ENCODE assay signal across 22 cellular contexts in the genomic region with DNA sequence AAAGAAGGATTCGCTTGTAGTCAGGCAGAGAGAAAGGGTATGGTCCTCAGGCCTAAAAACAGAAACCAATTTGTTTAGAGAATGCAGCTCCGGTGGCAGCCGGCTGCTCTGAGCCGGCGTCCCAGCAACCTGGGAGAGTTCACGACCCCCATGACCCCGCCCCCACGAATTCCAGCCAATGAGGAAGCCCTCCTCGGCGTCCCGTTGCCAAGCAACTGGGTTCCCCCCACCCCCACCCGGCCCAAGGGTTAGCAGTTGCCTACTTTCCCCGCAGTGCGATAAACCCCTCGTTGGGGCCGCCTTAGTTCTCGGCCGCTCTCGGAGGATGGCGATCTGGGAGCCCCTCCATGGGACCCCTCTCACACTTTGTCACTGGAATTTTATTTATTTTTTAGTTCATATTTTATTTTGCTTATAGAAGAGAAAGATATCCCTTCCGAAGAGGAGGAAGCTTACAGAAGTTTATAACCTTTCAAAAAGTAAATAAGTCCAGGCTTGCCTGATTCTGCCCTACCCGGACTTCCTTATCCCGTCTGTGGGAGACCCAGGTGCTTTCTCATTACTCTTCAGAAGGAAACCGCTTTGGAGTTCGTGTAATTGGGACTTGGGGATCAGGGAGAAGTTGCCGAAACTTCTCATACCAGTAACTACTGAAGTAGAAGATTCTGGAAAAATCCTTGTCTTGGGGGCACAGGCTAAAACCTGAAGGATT. TPM values are rescaled to one million over a fixed set of nuclear protein-coding genes. Genes with fewer than 3 reads are reported as not detected.
DNase-seq lines count a peak whose midpoint lies in the region; ATAC-seq, FAIRE-seq and TF ChIP-seq lines count a peak whose summit lies in the region.
"Had no signal": no experiment of that assay in that cellular context is flagged by ENCODE, and none has a peak within 500 bp of the region (broad histone marks: within the 10 kb centered on the region; RNA-seq: fewer than 3 reads in every experiment).

A gene with protein sequence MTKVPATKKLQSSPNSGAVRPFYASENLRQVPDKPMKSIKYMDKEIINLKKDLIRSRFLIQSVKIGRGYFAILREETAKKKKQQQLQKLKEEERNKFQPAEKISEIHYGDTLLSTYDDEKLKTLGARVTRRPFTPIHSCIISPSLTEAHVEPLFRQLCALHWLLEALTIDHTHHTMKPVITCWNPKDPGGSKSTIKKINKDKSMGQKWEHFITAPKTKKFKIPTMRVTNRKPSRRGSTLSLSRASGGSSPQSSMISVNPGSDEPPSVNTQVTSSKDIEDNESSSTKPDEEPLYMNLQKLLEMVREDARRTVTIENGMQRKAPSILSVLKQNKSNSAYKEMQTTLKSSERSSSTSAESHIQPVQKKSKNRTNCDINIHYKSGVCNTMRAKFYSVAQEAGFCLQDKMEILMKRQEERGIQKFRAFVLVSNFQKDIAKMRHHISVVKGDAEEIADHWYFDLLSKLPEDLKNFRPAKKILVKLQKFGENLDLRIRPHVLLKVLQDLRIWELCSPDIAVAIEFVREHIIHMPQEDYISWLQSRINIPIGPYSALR (plus strand): TSS at position 271 of the 712 bp plus-strand sequence. CDS start 448 bp downstream, outside the sequence.

- H3K4me3 Mint-ChIP-seq in activated CD8-positive, alpha-beta T cell treated with anti-CD3 and anti-CD28 coated beads for 36 hours: no peak within 1 kb of the TSS
- H3K4me3 Mint-ChIP-seq in activated CD8-positive, alpha-beta T cell treated with anti-CD3 and anti-CD28 coated beads, Interleukin-2, amount 10 ng/mL, durations not matched to agents 7 days and 5 days: no peak within 1 kb of the TSS
- H3K4me3 Mint-ChIP-seq in type B pancreatic cell: peak within 1 kb of the TSS; percentile 65

- CTCF ChIA-PET in activated CD8-positive, alpha-beta T cell treated with anti-CD3 and anti-CD28 coated beads for 36 hours (lab: Charles Lee): no interaction called here
- CTCF ChIA-PET in activated CD8-positive, alpha-beta T cell treated with anti-CD3 and anti-CD28 coated beads, Interleukin-2, amount 10 ng/mL, durations not matched to agents 7 days and 5 days (lab: Charles Lee): no interaction called here

- peak within 1 kb of the TSS; percentile 26 for H3K4me3 ChIP-seq in bronchial epithelial cell (ENCODE audit: low read depth, low read length)
- H3K4me3 ChIP-seq: A549, Peyer's patch, psoas muscle had no signal

- H3K27ac Mint-ChIP-seq in activated CD8-positive, alpha-beta T cell treated with anti-CD3 and anti-CD28 coated beads for 36 hours: no peak within 1 kb of the TSS
- H3K27ac Mint-ChIP-seq in activated CD8-positive, alpha-beta T cell treated with anti-CD3 and anti-CD28 coated beads, Interleukin-2, amount 10 ng/mL, durations not matched to agents 7 days and 5 days: no peak within 1 kb of the TSS
- no peak within 1 kb of the TSS for H3K27ac Mint-ChIP-seq in type B pancreatic cell
- no peak within 1 kb of the TSS for H3K27ac Mint-ChIP-seq in activated naive CD4-positive, alpha-beta T cell treated with anti-CD3 and anti-CD28 coated beads, Interleukin-2, amount 50 U/mL, for 72 hours

- DNase-seq in activated CD8-positive, alpha-beta T cell treated with anti-CD3 and anti-CD28 coated beads for 36 hours: peak; percentile 1
- no peak for DNase-seq in activated CD8-positive, alpha-beta T cell treated with anti-CD3 and anti-CD28 coated beads, Interleukin-2, amount 10 ng/mL, durations not matched to agents 7 days and 5 days
- peak; percentile 71 for DNase-seq in bronchial epithelial cell (ENCODE audit: low read depth)
- peak; percentile 93 for DNase-seq in islet precursor cell
- peak; percentile 80 for DNase-seq in type B pancreatic cell (ENCODE audit: extremely low spot score, unreplicated experiment)
- no peak for DNase-seq in activated naive CD4-positive, alpha-beta T cell treated with anti-CD3 and anti-CD28 coated beads, Interleukin-2, amount 50 U/mL, for 72 hours (ENCODE audit: low spot score in 2 of 2)
- DNase-seq in AML-193 (lab: John Stamatoyannopoulos, UW): no peak
- no peak for DNase-seq in NCI-H1417 treated with DMSO at 0.1 percent for 48 hours (lab: John Stamatoyannopoulos, UW)
- DNase-seq: activated CD4-positive, CD25-positive, alpha-beta regulatory T cell; activated naive CD4-positive, alpha-beta T cell; effector CD4-positive, alpha-beta T cell; GOT3; Kasumi-1; NCI-H2029; NCI-H524 treated with DMSO at 0.1 percent for 48 hours; psoas muscle had no signal

- ATAC-seq in activated CD8-positive, alpha-beta T cell treated with anti-CD3 and anti-CD28 coated beads for 36 hours: no peak
- no peak for ATAC-seq in activated CD8-positive, alpha-beta T cell treated with anti-CD3 and anti-CD28 coated beads, Interleukin-2, amount 10 ng/mL, durations not matched to agents 7 days and 5 days
- no peak for ATAC-seq in activated naive CD4-positive, alpha-beta T cell treated with anti-CD3 and anti-CD28 coated beads, Interleukin-2, amount 50 U/mL, for 72 hours
- ATAC-seq: A549, psoas muscle had no signal

- no peaks in the 10 kb centered on the region for H3K4me1 Mint-ChIP-seq in activated CD8-positive, alpha-beta T cell treated with anti-CD3 and anti-CD28 coated beads for 36 hours (ENCODE audit: low read depth)
- H3K4me1 Mint-ChIP-seq in activated CD8-positive, alpha-beta T cell treated with anti-CD3 and anti-CD28 coated beads, Interleukin-2, amount 10 ng/mL, durations not matched to agents 7 days and 5 days (ENCODE audit: low read depth): no peaks in the 10 kb centered on the region
- H3K4me1 Mint-ChIP-seq in type B pancreatic cell (ENCODE audit: unreplicated experiment): peaks cover 25% of the 10 kb centered on the region

- peaks cover 13% of the 10 kb centered on the region for H3K27me3 Mint-ChIP-seq in activated CD8-positive, alpha-beta T cell treated with anti-CD3 and anti-CD28 coated beads for 36 hours
- peaks cover 8% of the 10 kb centered on the region for H3K27me3 Mint-ChIP-seq in activated CD8-positive, alpha-beta T cell treated with anti-CD3 and anti-CD28 coated beads, Interleukin-2, amount 10 ng/mL, durations not matched to agents 7 days and 5 days (ENCODE audit: low read depth)
- peaks cover 11% of the 10 kb centered on the region for H3K27me3 Mint-ChIP-seq in type B pancreatic cell

- H3K36me3 Mint-ChIP-seq in activated CD8-positive, alpha-beta T cell treated with anti-CD3 and anti-CD28 coated beads for 36 hours (ENCODE audit: low read depth): no peaks in the 10 kb centered on the region
- no peaks in the 10 kb centered on the region for H3K36me3 Mint-ChIP-seq in activated CD8-positive, alpha-beta T cell treated with anti-CD3 and anti-CD28 coated beads, Interleukin-2, amount 10 ng/mL, durations not matched to agents 7 days and 5 days (ENCODE audit: low read depth)
- H3K36me3 Mint-ChIP-seq in type B pancreatic cell: no peaks in the 10 kb centered on the region
- peaks cover 0 to 8% of the 10 kb centered on the region in 2 donors for H3K36me3 Mint-ChIP-seq in activated naive CD4-positive, alpha-beta T cell treated with anti-CD3 and anti-CD28 coated beads, Interleukin-2, amount 50 U/mL, for 72 hours

- no peaks in the 10 kb centered on the region for H3K27me3 ChIP-seq in bronchial epithelial cell (ENCODE audit: control insufficient read depth, insufficient read depth, low read length)
- H3K27me3 ChIP-seq: Peyer's patch, upper lobe of left lung had no signal

- no peak for FAIRE-seq in bronchial epithelial cell (lab: Jason Lieb, UNC)
- FAIRE-seq: A549, GM18507, islet of Langerhans had no signal

- intact Hi-C loops in activated CD8-positive, alpha-beta T cell treated with anti-CD3 and anti-CD28 coated beads for 36 hours (cut with micrococcal nuclease): no loop called here

- no peaks in the 10 kb centered on the region for H3K9me3 Mint-ChIP-seq in activated CD8-positive, alpha-beta T cell treated with anti-CD3 and anti-CD28 coated beads for 36 hours
- H3K9me3 Mint-ChIP-seq in activated CD8-positive, alpha-beta T cell treated with anti-CD3 and anti-CD28 coated beads, Interleukin-2, amount 10 ng/mL, durations not matched to agents 7 days and 5 days (ENCODE audit: insufficient read depth): no peaks in the 10 kb centered on the region
- H3K9me3 Mint-ChIP-seq in type B pancreatic cell: no peaks in the 10 kb centered on the region
- H3K9me3 Mint-ChIP-seq in activated naive CD4-positive, alpha-beta T cell treated with anti-CD3 and anti-CD28 coated beads, Interleukin-2, amount 50 U/mL, for 72 hours: peaks cover 0 to 7% of the 10 kb centered on the region in 2 donors

- POLR2A ChIA-PET in activated CD8-positive, alpha-beta T cell treated with anti-CD3 and anti-CD28 coated beads for 36 hours (lab: Charles Lee): no interaction called here
- POLR2A ChIA-PET in activated CD8-positive, alpha-beta T cell treated with anti-CD3 and anti-CD28 coated beads, Interleukin-2, amount 10 ng/mL, durations not matched to agents 7 days and 5 days (lab: Charles Lee): no interaction called here

- H3K36me3 ChIP-seq in bronchial epithelial cell (ENCODE audit: control insufficient read depth, insufficient read depth, low read length): no peaks in the 10 kb centered on the region
- H3K36me3 ChIP-seq: Peyer's patch, upper lobe of left lung had no signal

- no peak for TF ChIP-seq CTCF in activated CD8-positive, alpha-beta T cell treated with anti-CD3 and anti-CD28 coated beads for 36 hours (IDR thresholded peaks at IDR 0.05)
- TF ChIP-seq CTCF in bronchial epithelial cell (IDR thresholded peaks at IDR 0.05; ENCODE audit: insufficient read depth, low read length, severe bottlenecking): no peak
- no peak for TF ChIP-seq CTCF in type B pancreatic cell (conservative IDR thresholded peaks at IDR 0.05)

RNA-seq across cellular contexts. Expression of the gene that starts here (rescaled TPM):
- not detected for total RNA-seq in activated CD8-positive, alpha-beta T cell treated with anti-CD3 and anti-CD28 coated beads for 36 hours
- not detected for total RNA-seq in activated CD8-positive, alpha-beta T cell treated with anti-CD3 and anti-CD28 coated beads, Interleukin-2, amount 10 ng/mL, durations not matched to agents 7 days and 5 days
- total RNA-seq in bronchial epithelial cell: 0.26 TPM in 2 replicates
- 2.3 and 3.7 TPM in 2 replicates for total RNA-seq in type B pancreatic cell (ENCODE audit: low replicate concordance)
- total RNA-seq in activated naive CD4-positive, alpha-beta T cell treated with anti-CD3 and anti-CD28 coated beads, Interleukin-2, amount 50 U/mL, for 72 hours: not detected
- total RNA-seq: fibroblast of villous mesenchyme, psoas muscle had no signal

Comparison
In these comparisons a context has a peak if more than half of its experiments do, and no peak if none do; other contexts are left out.
1. Peak in DNase-seq in activated CD8-positive, alpha-beta T cell treated with anti-CD3 and anti-CD28 coated beads for 36 hours; RNA of the gene not detected or under 1 TPM.
2. Peak in DNase-seq and H3K4me3 ChIP-seq in bronchial epithelial cell; RNA of the gene not detected or under 1 TPM.
3. DNase-seq: peak in islet precursor cell (single experiment) and type B pancreatic cell (single experiment); none in activated CD8-positive, alpha-beta T cell treated with anti-CD3 and anti-CD28 coated beads, Interleukin-2, amount 10 ng/mL, durations not matched to agents 7 days and 5 days (single experiment), activated naive CD4-positive, alpha-beta T cell treated with anti-CD3 and anti-CD28 coated beads, Interleukin-2, amount 50 U/mL, for 72 hours (0 of 2), AML-193 (0 of 2) and NCI-H1417 treated with DMSO at 0.1 percent for 48 hours (single experiment).